Comparison of ENCODE assay signal across 28 cellular contexts in genomic region chr9:70448904-70449303, GRCh38.
"Had no signal": no experiment of that assay in that cellular context is flagged by ENCODE, and none has a peak within 500 bp of the region (broad histone marks: within the 10 kb centered on the region; RNA-seq: fewer than 3 reads in every experiment).

No MANE protein-coding gene starts in this region.

- H3K36me3 ChIP-seq: neural progenitor cell, ovary, sigmoid colon, spleen, suprapubic skin, tibial artery, transverse colon, upper lobe of right lung, uterus had no signal

- H3K4me2 ChIP-seq: neural progenitor cell, smooth muscle cell had no signal

- H3K4me3 ChIP-seq: neural progenitor cell, ovary, psoas muscle, sigmoid colon, smooth muscle cell, spleen, suprapubic skin, testis, tibial artery, transverse colon, upper lobe of right lung, uterus had no signal

- ATAC-seq: naive thymus-derived CD4-positive, alpha-beta T cell; natural killer cell; psoas muscle; right cardiac atrium; stimulated activated memory B cell treated with anti-CD40 and anti-IgM and Interleukin-4, amounts not matched to agents 10 μg/mL and 1 μg/mL and 100 μg/mL, for 72 hours; stimulated activated naive CD8-positive, alpha-beta T cell treated with anti-CD3 and anti-CD28 coated beads, Interleukin-15, amount 100 ng/mL, for 72 hours; stimulated activated naive CD8-positive, alpha-beta T cell treated with anti-CD3 and anti-CD28 coated beads, Interleukin-15, Interleukin-2, amounts not matched to agents 100 U/mL and 50 U/mL, for 24 hours; upper lobe of right lung had no signal

- H3K9me3 ChIP-seq: ovary, psoas muscle, sigmoid colon, suprapubic skin, testis, tibial artery, transverse colon, upper lobe of right lung, uterus had no signal

- DNase-seq: naive thymus-derived CD4-positive, alpha-beta T cell; natural killer cell; occipital lobe; ovary; posterior cingulate gyrus; psoas muscle; right cardiac atrium; sigmoid colon; spleen; stimulated activated CD4-positive, alpha-beta T cell treated with anti-CD3 and anti-CD28 coated beads, Interleukin-12 subunit alpha, Interleukin-12 subunit beta, amount 100 ng/mL, for 4 hours; stimulated activated CD4-positive, alpha-beta T cell treated with anti-CD3 and anti-CD28 coated beads, Interleukin-1b, Interleukin-23, amount 100 ng/mL, for 48 hours; stimulated activated CD4-positive, alpha-beta T cell treated with anti-CD3 and anti-CD28 coated beads, Interleukin-4, amount 100 ng/mL, for 1 hour; stimulated activated CD4-positive, alpha-beta T cell treated with anti-CD3 and anti-CD28 coated beads, Interleukin-4, amount 100 ng/mL, for 4 hours; stimulated activated CD8-positive, alpha-beta memory T cell treated with anti-CD3 and anti-CD28 coated beads, Interleukin-4, amount 100 ng/mL, for 48 hours; stimulated activated naive CD4-positive, alpha-beta T cell; stimulated activated naive CD8-positive, alpha-beta T cell treated with anti-CD3 and anti-CD28 coated beads, Interleukin-15, amount 100 ng/mL, for 72 hours; stimulated activated naive CD8-positive, alpha-beta T cell treated with anti-CD3 and anti-CD28 coated beads, Interleukin-15, Interleukin-2, amounts not matched to agents 100 U/mL and 50 U/mL, for 24 hours; substantia nigra; testis; tibial artery; transverse colon; upper lobe of right lung; uterus had no signal

- H3K79me2 ChIP-seq: parathyroid adenoma had no signal

- H3K27me3 ChIP-seq: neural progenitor cell, ovary, sigmoid colon, spleen, suprapubic skin, testis, tibial artery, transverse colon, upper lobe of right lung, uterus had no signal

- H3K27ac ChIP-seq: neural progenitor cell, ovary, parathyroid adenoma, psoas muscle, sigmoid colon, spleen, suprapubic skin, testis, tibial artery, transverse colon, upper lobe of right lung, uterus had no signal

- H2AFZ ChIP-seq: neural progenitor cell, parathyroid adenoma had no signal

- H3K9ac ChIP-seq: neural progenitor cell, parathyroid adenoma had no signal

- H3K4me1 ChIP-seq: neural progenitor cell, parathyroid adenoma, spleen, suprapubic skin, testis, tibial artery, transverse colon, upper lobe of right lung, uterus had no signal
